In the genomic region with DNA sequence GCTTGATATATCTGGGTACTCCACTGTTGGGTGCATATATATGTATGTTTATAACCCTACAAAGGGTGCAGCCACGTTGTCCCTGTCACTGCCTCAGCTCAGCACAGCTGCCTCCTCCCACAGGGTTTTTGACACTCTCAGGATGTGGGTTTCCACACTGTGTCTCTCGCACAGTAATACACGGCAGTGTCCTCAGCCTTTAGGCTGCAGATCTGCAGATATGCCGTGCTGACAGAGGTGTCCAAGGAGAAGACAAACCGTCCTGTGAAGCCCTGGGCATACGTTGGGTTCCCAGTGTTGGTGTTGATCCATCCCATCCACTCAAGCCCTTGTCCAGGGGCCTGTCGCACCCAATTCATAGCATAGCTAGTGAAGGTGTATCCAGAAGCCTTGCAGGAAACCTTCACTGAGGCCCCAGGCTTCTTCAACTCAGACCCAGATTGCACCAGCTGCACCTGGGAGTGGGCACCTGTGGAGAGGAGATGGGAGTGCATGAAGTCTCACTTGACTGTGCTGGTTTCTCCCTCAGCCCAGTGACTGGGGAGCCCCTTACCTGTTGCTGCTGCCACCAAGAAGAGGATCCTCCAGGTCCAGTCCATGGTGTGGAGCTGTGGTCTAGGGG, we compare ENCODE assay signal across 20 cellular contexts.
DNase-seq lines count a peak whose midpoint lies in the region; ATAC-seq and TF ChIP-seq lines count a peak whose summit lies in the region.
"Had no signal": no experiment of that assay in that cellular context is flagged by ENCODE, and none has a peak within 500 bp of the region (broad histone marks: within the 10 kb centered on the region; RNA-seq: fewer than 3 reads in every experiment).

No MANE protein-coding gene starts in this region.

- intact Hi-C loops in CD8-positive, alpha-beta T cell (cut with DNase I, micrococcal nuclease) = loop anchor here in 1 of 2 experiments (10.0 kb wide), 1 partner anchor 350 kb away; no protein-coding TSS in a partner anchor
- intact Hi-C loops in activated T-helper 1 cell treated with anti-CD3 and anti-CD28 coated beads, Interleukin-12 subunit alpha, Interleukin-12 subunit beta, Interleukin-2, Interleukin-4 antibody, amounts not matched to agents 30 ng/mL and 10 ng/mL and 1 ng/mL, durations not matched to agents 14 hours and 24 hours and 36 hours (cut with micrococcal nuclease) = loop anchor here (1.0 to 2.0 kb wide), 2 partner anchors 12 to 20 kb away; no protein-coding TSS in a partner anchor
- intact Hi-C loops in naive thymus-derived CD4-positive, alpha-beta T cell (cut with micrococcal nuclease) = no loop called here
- intact Hi-C loops in Right ventricle myocardium inferior (cut with DNase I) = no loop called here

- DNase-seq in CD8-positive, alpha-beta T cell = peak in 6 of 7 experiments; percentile 26 to 72 (median 30)
- DNase-seq in T-helper 17 cell = no peak
- peak; percentile 57 for DNase-seq in activated T-helper 1 cell treated with anti-CD3 and anti-CD28 coated beads, Interleukin-12 subunit alpha, Interleukin-12 subunit beta, Interleukin-2, Interleukin-4 antibody, amounts not matched to agents 30 ng/mL and 10 ng/mL and 1 ng/mL, durations not matched to agents 14 hours and 24 hours and 36 hours (ENCODE audit: low spot score)
- DNase-seq in naive thymus-derived CD4-positive, alpha-beta T cell = peak in 4 of 9 donors; percentile 28 to 61 (median 42)
- no peak for DNase-seq in Right ventricle myocardium inferior (ENCODE audit: missing footprints)
- no peak for DNase-seq in AG08395 (ENCODE audit: low spot score)
- DNase-seq in DMS79 (lab: John Stamatoyannopoulos, UW) = no peak
- DNase-seq: activated CD4-positive, CD25-positive, alpha-beta regulatory T cell treated with anti-CD3 and anti-CD28 coated beads, Interleukin-2, amount 50 U/mL, for 72 hours; GDM1; midbrain; NCI-H2029; NCI-H526 treated with DMSO at 0.1 percent for 48 hours; PC-9; right cardiac atrium; T1000 had no signal

- H3K36me3 Mint-ChIP-seq in CD8-positive, alpha-beta T cell = no peaks in the 10 kb centered on the region
- H3K36me3 Mint-ChIP-seq in T-helper 17 cell (ENCODE audit: low read depth) = no peaks in the 10 kb centered on the region
- peaks cover 15% of the 10 kb centered on the region for H3K36me3 Mint-ChIP-seq in activated T-helper 1 cell treated with anti-CD3 and anti-CD28 coated beads, Interleukin-12 subunit alpha, Interleukin-12 subunit beta, Interleukin-2, Interleukin-4 antibody, amounts not matched to agents 30 ng/mL and 10 ng/mL and 1 ng/mL, durations not matched to agents 14 hours and 24 hours and 36 hours (ENCODE audit: low read depth)
- H3K36me3 Mint-ChIP-seq in naive thymus-derived CD4-positive, alpha-beta T cell = peaks cover 0 to 15% (median 0%) of the 10 kb centered on the region in 5 donors

- peak; percentile 94 for ATAC-seq in CD8-positive, alpha-beta T cell
- ATAC-seq in T-helper 17 cell (peak; percentile 48), Right ventricle myocardium inferior (no peak), GM19023 (IDR thresholded peaks at IDR 0.05; ENCODE audit: unreplicated experiment) (no peak)
- ATAC-seq in naive thymus-derived CD4-positive, alpha-beta T cell = peak; percentile 71
- ATAC-seq: gastroesophageal sphincter, GM12878, left lobe of liver, right cardiac atrium had no signal

- H3K27me3 Mint-ChIP-seq in CD8-positive, alpha-beta T cell (ENCODE audit: low read depth) = peaks cover 4% of the 10 kb centered on the region
- no peaks in the 10 kb centered on the region for H3K27me3 Mint-ChIP-seq in T-helper 17 cell
- peaks cover 1% of the 10 kb centered on the region for H3K27me3 Mint-ChIP-seq in activated T-helper 1 cell treated with anti-CD3 and anti-CD28 coated beads, Interleukin-12 subunit alpha, Interleukin-12 subunit beta, Interleukin-2, Interleukin-4 antibody, amounts not matched to agents 30 ng/mL and 10 ng/mL and 1 ng/mL, durations not matched to agents 14 hours and 24 hours and 36 hours (ENCODE audit: insufficient read depth)
- peaks cover 0 to 5% (median 0%) of the 10 kb centered on the region in 5 donors for H3K27me3 Mint-ChIP-seq in naive thymus-derived CD4-positive, alpha-beta T cell

- H3K4me3 Mint-ChIP-seq in CD8-positive, alpha-beta T cell = no peak overlapping the region
- no peak overlapping the region for H3K4me3 Mint-ChIP-seq in T-helper 17 cell
- peak overlapping the region; percentile 27 for H3K4me3 Mint-ChIP-seq in activated T-helper 1 cell treated with anti-CD3 and anti-CD28 coated beads, Interleukin-12 subunit alpha, Interleukin-12 subunit beta, Interleukin-2, Interleukin-4 antibody, amounts not matched to agents 30 ng/mL and 10 ng/mL and 1 ng/mL, durations not matched to agents 14 hours and 24 hours and 36 hours
- peak overlapping the region in 4 of 10 donors; percentile 30 to 49 (median 40) for H3K4me3 Mint-ChIP-seq in naive thymus-derived CD4-positive, alpha-beta T cell

- peak overlapping the region; percentile 60 for H3K27ac Mint-ChIP-seq in CD8-positive, alpha-beta T cell
- H3K27ac Mint-ChIP-seq in T-helper 17 cell = no peak overlapping the region
- peak overlapping the region; percentile 81 for H3K27ac Mint-ChIP-seq in activated T-helper 1 cell treated with anti-CD3 and anti-CD28 coated beads, Interleukin-12 subunit alpha, Interleukin-12 subunit beta, Interleukin-2, Interleukin-4 antibody, amounts not matched to agents 30 ng/mL and 10 ng/mL and 1 ng/mL, durations not matched to agents 14 hours and 24 hours and 36 hours
- peak overlapping the region in 5 of 9 donors; percentile 5 to 72 (median 44) for H3K27ac Mint-ChIP-seq in naive thymus-derived CD4-positive, alpha-beta T cell

- no peaks in the 10 kb centered on the region for H3K36me3 ChIP-seq in CD8-positive, alpha-beta T cell (ENCODE audit: insufficient read depth, low read length)
- no peaks in the 10 kb centered on the region for H3K36me3 ChIP-seq in naive thymus-derived CD4-positive, alpha-beta T cell (ENCODE audit: control insufficient read depth in 2 of 3, insufficient read depth in 3 of 3, low read length in 3 of 3)
- H3K36me3 ChIP-seq: breast epithelium, gastroesophageal sphincter had no signal

- H3K4me1 ChIP-seq in CD8-positive, alpha-beta T cell (ENCODE audit: insufficient read depth, low read length) = peaks cover 13% of the 10 kb centered on the region
- peaks cover 0 to 9% of the 10 kb centered on the region in 2 donors for H3K4me1 ChIP-seq in naive thymus-derived CD4-positive, alpha-beta T cell (ENCODE audit: control insufficient read depth in 2 of 2, insufficient read depth in 2 of 2, low read length in 2 of 2)
- H3K4me1 ChIP-seq: breast epithelium, gastroesophageal sphincter had no signal

- H3K4me3 ChIP-seq in CD8-positive, alpha-beta T cell (ENCODE audit: low read depth, low read length) = no peak overlapping the region
- H3K4me3 ChIP-seq in naive thymus-derived CD4-positive, alpha-beta T cell (ENCODE audit: low read length) = no peak overlapping the region
- H3K4me3 ChIP-seq: breast epithelium, gastroesophageal sphincter, GM12878, PC-9 had no signal

- peaks cover 17% of the 10 kb centered on the region for H3K4me1 Mint-ChIP-seq in CD8-positive, alpha-beta T cell (ENCODE audit: low read depth)
- H3K4me1 Mint-ChIP-seq in T-helper 17 cell = peaks cover 5% of the 10 kb centered on the region
- peaks cover 60% of the 10 kb centered on the region for H3K4me1 Mint-ChIP-seq in activated T-helper 1 cell treated with anti-CD3 and anti-CD28 coated beads, Interleukin-12 subunit alpha, Interleukin-12 subunit beta, Interleukin-2, Interleukin-4 antibody, amounts not matched to agents 30 ng/mL and 10 ng/mL and 1 ng/mL, durations not matched to agents 14 hours and 24 hours and 36 hours (ENCODE audit: low read depth)
- H3K4me1 Mint-ChIP-seq in naive thymus-derived CD4-positive, alpha-beta T cell = peaks cover 0 to 48% (median 17%) of the 10 kb centered on the region in 7 donors

- H3K27ac ChIP-seq in CD8-positive, alpha-beta T cell (ENCODE audit: low read depth, low read length) = no peak overlapping the region
- H3K27ac ChIP-seq in naive thymus-derived CD4-positive, alpha-beta T cell (ENCODE audit: low read depth, low read length) = no peak overlapping the region
- H3K27ac ChIP-seq: breast epithelium, gastroesophageal sphincter, PC-9 had no signal

- CTCF ChIA-PET in CD8-positive, alpha-beta T cell (lab: Charles Lee) = interaction anchor here (0.7 to 2.0 kb wide), 5 partner anchors 12 to 517 kb away, joined by 3 to 7 read pairs (median 4); no protein-coding TSS in a partner anchor
- CTCF ChIA-PET in naive thymus-derived CD4-positive, alpha-beta T cell (lab: Charles Lee) = interaction anchor here (0.7 to 1.1 kb wide), 2 partner anchors 14 to 42 kb away, joined by 3 to 4 read pairs; no protein-coding TSS in a partner anchor

- peaks cover 6% of the 10 kb centered on the region for H3K9me3 Mint-ChIP-seq in CD8-positive, alpha-beta T cell
- H3K9me3 Mint-ChIP-seq in activated T-helper 1 cell treated with anti-CD3 and anti-CD28 coated beads, Interleukin-12 subunit alpha, Interleukin-12 subunit beta, Interleukin-2, Interleukin-4 antibody, amounts not matched to agents 30 ng/mL and 10 ng/mL and 1 ng/mL, durations not matched to agents 14 hours and 24 hours and 36 hours = peaks cover 14% of the 10 kb centered on the region
- H3K9me3 Mint-ChIP-seq in naive thymus-derived CD4-positive, alpha-beta T cell = peaks cover 0 to 11% (median 3%) of the 10 kb centered on the region in 11 donors

- POLR2A ChIA-PET in CD8-positive, alpha-beta T cell (lab: Charles Lee) = interaction anchor here (0.6 kb wide), 1 partner anchor 482 kb away, joined by 4 read pairs; no protein-coding TSS in a partner anchor
- POLR2A ChIA-PET in naive thymus-derived CD4-positive, alpha-beta T cell (lab: Charles Lee) = interaction anchor here (0.6 to 1.1 kb wide), 4 partner anchors 9 to 268 kb away, joined by 3 to 4 read pairs (median 3); no protein-coding TSS in a partner anchor

- no peak for TF ChIP-seq CTCF in CD8-positive, alpha-beta T cell (IDR thresholded peaks at IDR 0.05)

- no peaks in the 10 kb centered on the region for H3K27me3 ChIP-seq in CD8-positive, alpha-beta T cell (ENCODE audit: insufficient read depth, low read length)
- H3K27me3 ChIP-seq in naive thymus-derived CD4-positive, alpha-beta T cell (ENCODE audit: control insufficient read depth in 2 of 2, insufficient read depth in 2 of 2, low read length in 2 of 2) = no peaks in the 10 kb centered on the region

- H3K9me3 ChIP-seq in CD8-positive, alpha-beta T cell (ENCODE audit: low read length) = no peaks in the 10 kb centered on the region
- H3K9me3 ChIP-seq in T-helper 17 cell (ENCODE audit: control insufficient read depth, low read length, poor library complexity, severe bottlenecking) = no peaks in the 10 kb centered on the region
- no peaks in the 10 kb centered on the region for H3K9me3 ChIP-seq in naive thymus-derived CD4-positive, alpha-beta T cell (ENCODE audit: control insufficient read depth in 2 of 3, low read length in 3 of 3)
- H3K9me3 ChIP-seq: breast epithelium, gastroesophageal sphincter had no signal

Comparison
In these comparisons a context has a peak if more than half of its experiments do, and no peak if none do; other contexts are left out.
1. ATAC-seq: peak in CD8-positive, alpha-beta T cell (single experiment), T-helper 17 cell (single experiment) and naive thymus-derived CD4-positive, alpha-beta T cell (single experiment); none in Right ventricle myocardium inferior (single experiment) and GM19023 (single experiment).
2. DNase-seq: peak in CD8-positive, alpha-beta T cell (6 of 7) and activated T-helper 1 cell treated with anti-CD3 and anti-CD28 coated beads, Interleukin-12 subunit alpha, Interleukin-12 subunit beta, Interleukin-2, Interleukin-4 antibody, amounts not matched to agents 30 ng/mL and 10 ng/mL and 1 ng/mL, durations not matched to agents 14 hours and 24 hours and 36 hours (single experiment); none in T-helper 17 cell (0 of 3), Right ventricle myocardium inferior (single experiment), AG08395 (single experiment) and DMS79 (single experiment).